In the genomic region with DNA sequence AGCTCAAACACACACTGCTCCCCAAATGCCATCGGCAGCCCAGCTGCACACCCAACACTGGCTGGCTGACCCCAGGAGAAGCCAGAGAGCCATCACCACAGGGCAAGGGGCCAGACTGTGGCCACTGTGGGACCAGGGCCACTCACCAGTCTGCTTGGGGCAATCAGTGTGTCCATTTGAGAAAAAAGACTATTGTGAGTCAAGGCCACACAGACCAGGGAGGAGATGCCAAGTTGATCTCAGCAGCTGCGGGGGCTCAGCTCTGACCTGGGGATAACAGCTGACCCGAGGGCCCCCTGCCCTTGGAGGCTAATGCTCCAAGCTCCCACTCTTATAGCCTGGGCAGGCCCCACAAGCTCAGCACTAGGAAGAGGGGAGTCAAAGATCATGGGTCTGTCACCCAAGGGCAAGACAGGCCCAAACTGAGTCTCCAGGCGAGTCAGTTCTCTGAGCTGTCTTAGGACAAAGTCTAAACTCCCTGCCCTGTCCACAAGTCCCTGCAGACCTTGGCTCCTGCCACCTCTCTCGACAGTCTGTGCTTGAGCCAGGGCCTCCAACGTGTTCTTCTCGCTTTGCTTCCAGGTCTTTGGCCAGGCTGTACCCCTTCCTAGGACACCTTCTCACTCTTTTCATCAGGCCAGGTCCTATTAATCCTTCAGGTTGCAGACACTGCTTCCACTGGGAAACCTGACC, we compare ENCODE assay signal across 8 cellular contexts. TPM values are rescaled to one million over a fixed set of nuclear protein-coding genes. Genes with fewer than 3 reads are reported as not detected.
DNase-seq lines count a peak whose midpoint lies in the region; ATAC-seq, FAIRE-seq and TF ChIP-seq lines count a peak whose summit lies in the region.

No MANE protein-coding gene starts in this region.

- H3K36me3 Mint-ChIP-seq in activated naive CD4-positive, alpha-beta T cell treated with anti-CD3 and anti-CD28 coated beads, Interleukin-2, amount 10 ng/mL, durations not matched to agents 7 days and 5 days: peaks cover 30% of the 10 kb centered on the region

- H3K4me1 Mint-ChIP-seq in activated naive CD4-positive, alpha-beta T cell treated with anti-CD3 and anti-CD28 coated beads, Interleukin-2, amount 10 ng/mL, durations not matched to agents 7 days and 5 days: peaks cover 99% of the 10 kb centered on the region

- H3K27ac ChIP-seq in K562 (ENCODE audit: extremely low read depth, low read depth, low read length): peak overlapping the region; percentile 86
- H3K27ac ChIP-seq in upper lobe of left lung: peak overlapping the region; percentile 80 to 89 (median 87)

- peaks cover 100% of the 10 kb centered on the region for H3K79me2 ChIP-seq in K562 (ENCODE audit: control insufficient read depth, insufficient read depth, low read length)

- H3K27ac Mint-ChIP-seq in activated naive CD4-positive, alpha-beta T cell treated with anti-CD3 and anti-CD28 coated beads, Interleukin-2, amount 10 ng/mL, durations not matched to agents 7 days and 5 days: peak overlapping the region; percentile 91

- H3K36me3 ChIP-seq in K562 (ENCODE audit: control insufficient read depth, insufficient read depth, low read length): peaks cover 36% of the 10 kb centered on the region; the same call in 2 of the 3 replicates
- H3K36me3 ChIP-seq in mucosa of stomach (ENCODE audit: control insufficient read depth, insufficient read depth, low read length): peaks cover under 1% of the 10 kb centered on the region
- H3K36me3 ChIP-seq in upper lobe of left lung: peaks cover under 1 to 8% (median 5%) of the 10 kb centered on the region in 4 donors

- peaks cover 71 to 81% of the 10 kb centered on the region in 2 experiments for H3K4me1 ChIP-seq in K562 (replicated peaks in 1 of 2; ENCODE audit: control insufficient read depth in 2 of 2, insufficient read depth in 2 of 2, low read length in 2 of 2)
- H3K4me1 ChIP-seq in mucosa of stomach (ENCODE audit: control insufficient read depth, insufficient read depth, low read length): peaks cover 97% of the 10 kb centered on the region
- peaks cover 91 to 99% (median 97%) of the 10 kb centered on the region in 4 donors for H3K4me1 ChIP-seq in upper lobe of left lung

- H3K27me3 ChIP-seq in K562 (ENCODE audit: control insufficient read depth in 2 of 2, insufficient read depth in 2 of 2, low read length in 2 of 2) (no peaks in the 10 kb centered on the region), mucosa of stomach (ENCODE audit: control insufficient read depth, insufficient read depth, low read length) (no peaks in the 10 kb centered on the region), upper lobe of left lung (no peaks in the 10 kb centered on the region)

- no peak for TF ChIP-seq RAD21 in K562 (CRISPR knock-in tag; conservative IDR thresholded peaks at IDR 0.05 in 1 of 2, IDR thresholded peaks at IDR 0.05 in 1 of 2)

- no peak overlapping the region for H2AFZ ChIP-seq in K562 (ENCODE audit: low read depth, low read length)

- no peak overlapping the region for H3K4me3 ChIP-seq in K562
- no peak overlapping the region for H3K4me3 ChIP-seq in mucosa of stomach (ENCODE audit: low read length)
- H3K4me3 ChIP-seq in upper lobe of left lung: no peak overlapping the region

- intact Hi-C loops in K562 (cut with micrococcal nuclease): loop anchor here (5.0 kb wide), 2 partner anchors 83 to 143 kb away; partner anchors contain the start of gene ZNF410

- H3K4me2 ChIP-seq in K562 (ENCODE audit: insufficient read depth, low read length): peak overlapping the region; percentile 58

- TF ChIP-seq POLR2A in K562 (conservative IDR thresholded peaks at IDR 0.05): no peak
- TF ChIP-seq POLR2A in upper lobe of left lung (IDR thresholded peaks at IDR 0.05): no peak

- in situ Hi-C loops in K562 (cut with MboI): no loop called here
- in situ Hi-C loops in GM13976 (cut with MboI; ENCODE audit: low sequenced_read_pairs, unreplicated experiment): loop anchor here (25.0 kb wide), 1 partner anchor 293 kb away; no protein-coding TSS in a partner anchor

- TF ChIP-seq CTCF in K562 (IDR thresholded peaks at IDR 0.05 in 2 of 3, conservative IDR thresholded peaks at IDR 0.05 in 1 of 3; ENCODE audit: insufficient read depth in 2 of 3, low read depth in 1 of 3, low read length in 3 of 3) (no peak), upper lobe of left lung (IDR thresholded peaks at IDR 0.05) (no peak), GM13976 (IDR thresholded peaks at IDR 0.05; ENCODE audit: borderline replicate concordance, control extremely low read depth, extremely low read depth, insufficient read depth, missing control alignments) (no peak)

- CTCF ChIA-PET in activated naive CD4-positive, alpha-beta T cell treated with anti-CD3 and anti-CD28 coated beads, Interleukin-2, amount 10 ng/mL, durations not matched to agents 7 days and 5 days (lab: Charles Lee): interaction anchor here (0.5 to 10.9 kb wide), 4 partner anchors 12 to 81 kb away, joined by 3 to 136 read pairs (median 66); a partner anchor contains a TSS
- CTCF ChIA-PET in K562 (lab: Yijun Ruan, JAX; ENCODE audit: low intra/inter-chr PET ratio): no interaction called here

- no peak for TF ChIP-seq EP300 in K562 (IDR thresholded peaks at IDR 0.05; ENCODE audit: low read length)
- no peak for TF ChIP-seq EP300 in upper lobe of left lung (IDR thresholded peaks at IDR 0.05)

- no peaks in the 10 kb centered on the region for H3K9me3 Mint-ChIP-seq in activated naive CD4-positive, alpha-beta T cell treated with anti-CD3 and anti-CD28 coated beads, Interleukin-2, amount 10 ng/mL, durations not matched to agents 7 days and 5 days

- 62% methylated on average over 5 of the region's 7 CpGs for whole genome bisulfite sequencing in K562 (ENCODE audit: insufficient coverage, low coverage, missing lambda C conversion rate)
- WGBS in upper lobe of left lung, 2 donors: 44 to 57% methylated on average over 5 to 7 of the region's 7 CpGs

- BruUV-seq in K562 (replicated peaks; lab: Mats Ljungman, UMichigan): no TSS peak

- peak overlapping the region; percentile 74 for H3K4me3 Mint-ChIP-seq in activated naive CD4-positive, alpha-beta T cell treated with anti-CD3 and anti-CD28 coated beads, Interleukin-2, amount 10 ng/mL, durations not matched to agents 7 days and 5 days

- H3K9me3 ChIP-seq in K562 (replicated peaks; ENCODE audit: control insufficient read depth, insufficient read depth, low read depth, low read length) (no peaks in the 10 kb centered on the region), mucosa of stomach (ENCODE audit: control insufficient read depth, low read length) (no peaks in the 10 kb centered on the region), upper lobe of left lung (no peaks in the 10 kb centered on the region)

- peak overlapping the region; percentile 35 to 74 for H3K9ac ChIP-seq in K562 (ENCODE audit: insufficient read depth in 1 of 2, low read depth in 2 of 2, low read length in 2 of 2)
- peak overlapping the region; percentile 40 for H3K9ac ChIP-seq in mucosa of stomach (ENCODE audit: low read length)

- no peak for FAIRE-seq in K562 (lab: Jason Lieb, UNC)

- POLR2A ChIA-PET in K562 (lab: Yijun Ruan, JAX): interaction anchor here (0.8 to 6.8 kb wide), 5 partner anchors 10 to 20 kb away, joined by 3 to 80 read pairs (median 5); no protein-coding TSS in a partner anchor

- H3K27me3 Mint-ChIP-seq in activated naive CD4-positive, alpha-beta T cell treated with anti-CD3 and anti-CD28 coated beads, Interleukin-2, amount 10 ng/mL, durations not matched to agents 7 days and 5 days: no peaks in the 10 kb centered on the region

- DNase-seq in activated naive CD4-positive, alpha-beta T cell treated with anti-CD3 and anti-CD28 coated beads, Interleukin-2, amount 10 ng/mL, durations not matched to agents 7 days and 5 days: no peak
- no peak for DNase-seq in activated naive CD4-positive, alpha-beta T cell treated with anti-CD3 and anti-CD28 coated beads, Interleukin-2, amount 50 U/mL, for 16 hours
- DNase-seq in K562 (ENCODE audit: extremely low read depth in 1 of 4, low spot score in 3 of 4) (no peak), upper lobe of left lung (no peak), DMS79 (lab: John Stamatoyannopoulos, UW) (no peak), GM13976 (ENCODE audit: low spot score) (no peak)

- H4K20me1 ChIP-seq in K562 (replicated peaks; ENCODE audit: control insufficient read depth, insufficient read depth, low read length): peaks cover 5% of the 10 kb centered on the region; the same call in 1 of the 2 replicates

- no peaks in the 10 kb centered on the region for H3K9me1 ChIP-seq in K562 (ENCODE audit: control insufficient read depth, insufficient read depth, low read length)

- ATAC-seq in K562: no peak
- no peak for ATAC-seq in upper lobe of left lung (ENCODE audit: low FRiP score in 2 of 2)
- ATAC-seq in HG03280 (IDR thresholded peaks at IDR 0.05; ENCODE audit: unreplicated experiment): no peak

TF ChIP-seq in K562, 482 proteins besides CTCF, POLR2A, EP300 and RAD21 (continues in another document):
- TF ChIP-seq ZNF23 (CRISPR knock-in tag; IDR thresholded peaks at IDR 0.05): no peak

RNA-seq across cellular contexts. Expression of gene PNMA1, which starts 30.1 kb away (rescaled TPM):
- 5.1 and 6.7 TPM in 2 replicates for total RNA-seq in K562 (2011; cell fraction: chromatin; rRNA removed; ENCODE audit: low replicate concordance)
- total RNA-seq in K562 (2011; cell fraction: nucleolus; rRNA removed): 6.8 and 8.0 TPM in 2 replicates
- 8.8 and 9.7 TPM in 2 replicates for total RNA-seq in K562 (2011; cell fraction: nucleoplasm; rRNA removed)
- 4.6 and 4.7 TPM in 2 replicates for total RNA-seq in K562 (2014; rRNA removed)
- 7.9 and 8.7 TPM in 2 replicates for total RNA-seq in K562 (2014; rRNA removed; fragmentation: Illumina TruSeq; extraction: Trizol)
- 6.6 and 7.1 TPM in 2 replicates for total RNA-seq in K562 (2015; rRNA removed; fragmentation: Illumina TruSeq; extraction: Trizol)
- total RNA-seq in K562 (2021): 24.8 and 26.4 TPM in 2 replicates
- 7.5 and 11.3 TPM in 2 replicates for polyA plus RNA-seq in K562 (2011; rRNA removed)
- 6.3 and 7.9 TPM in 2 replicates for polyA plus RNA-seq in K562 (2011; cell fraction: cytosol; rRNA removed)
- polyA plus RNA-seq in K562 (2011; cell fraction: nucleus; rRNA removed): 6.2 and 6.9 TPM in 2 replicates
- 18.6 and 26.5 TPM in 2 replicates for polyA plus RNA-seq in K562 (2012)
- polyA plus RNA-seq in K562 (2014; fragmentation: Illumina TruSeq; extraction: Trizol): 15.5 and 15.7 TPM in 2 replicates
- 1 to 10 TPM; 1.7 to 2.4 TPM for polyA plus RNA-seq in K562 (2014; fragmentation: Nextera tagmentation; extraction: Ambion mirVana)
- 12.7 and 15.1 TPM in 2 replicates for polyA plus RNA-seq in K562 (2014; rRNA removed)
- polyA minus RNA-seq in K562 (2011; rRNA and poly(A)+ RNA removed): 6.4 and 9.0 TPM in 2 replicates
- polyA minus RNA-seq in K562 (2011; cell fraction: cytosol; rRNA and poly(A)+ RNA removed): 4.3 and 7.6 TPM in 2 replicates
- 3.3 and 3.4 TPM in 2 replicates for polyA minus RNA-seq in K562 (2011; cell fraction: nucleus; rRNA and poly(A)+ RNA removed)
- 10 to 100 TPM in 5 of 6 donors, 1 to 10 TPM in 1; 9.9 to 28.9 (median 15.2) TPM for total RNA-seq in upper lobe of left lung
